Comparison of ENCODE assay signal across 8 cellular contexts in genomic region chr15:27017168-27017809, GRCh38. TPM values are rescaled to one million over a fixed set of nuclear protein-coding genes. Genes with fewer than 3 reads are reported as not detected.
DNase-seq lines count a peak whose midpoint lies in the region; FAIRE-seq and TF ChIP-seq lines count a peak whose summit lies in the region.

No MANE protein-coding gene starts in this region.

- no peak overlapping the region for H3K4me2 ChIP-seq in keratinocyte (ENCODE audit: control insufficient read depth, extremely low read depth, insufficient read depth, low read depth, low read length)

- H3K4me1 Mint-ChIP-seq in type B pancreatic cell (ENCODE audit: unreplicated experiment), result no peaks in the 10 kb centered on the region

- FAIRE-seq in keratinocyte (lab: Jason Lieb, UNC), result no peak

- no peaks in the 10 kb centered on the region for H3K79me2 ChIP-seq in keratinocyte (ENCODE audit: control insufficient read depth, insufficient read depth, low read length)

- H3K9me3 Mint-ChIP-seq in type B pancreatic cell, result no peaks in the 10 kb centered on the region

- no peaks in the 10 kb centered on the region for H3K9me1 ChIP-seq in keratinocyte (ENCODE audit: control insufficient read depth, extremely low read depth, insufficient read depth, low read length)

- dilution Hi-C loops in keratinocyte (cut with MboI; ENCODE audit: extremely low pct_ligation_motif_present, low sequenced_read_pairs), result no loop called here

- H3K9me3 ChIP-seq in keratinocyte (ENCODE audit: control insufficient read depth, low read depth, low read length), result peaks cover 1% of the 10 kb centered on the region

- no peaks in the 10 kb centered on the region for H3K4me1 ChIP-seq in keratinocyte (ENCODE audit: control insufficient read depth, extremely low read depth, insufficient read depth, low read length)

- peak; percentile 50 for DNase-seq in stimulated activated CD4-positive, alpha-beta T cell treated with anti-CD3 and anti-CD28 coated beads, Interleukin-15, amount 100 ng/mL, for 24 hours
- DNase-seq in stimulated activated CD4-positive, alpha-beta T cell treated with anti-CD3 and anti-CD28 coated beads, Interleukin-4, amount 100 ng/mL, for 24 hours, result no peak
- DNase-seq in HK-2 (ENCODE audit: unreplicated experiment) (peak; percentile 50), NCI-H82 (lab: John Stamatoyannopoulos, UW) (peak; percentile 86), astrocyte of the hippocampus (ENCODE audit: low read depth, low spot score) (peak; percentile 84), keratinocyte (ENCODE audit: low read depth, low spot score) (no peak), type B pancreatic cell (ENCODE audit: extremely low spot score, unreplicated experiment) (no peak), dedifferentiated amniotic fluid mesenchymal stem cell (ENCODE audit: extremely low spot score) (no peak)

- H2AFZ ChIP-seq in keratinocyte (ENCODE audit: control insufficient read depth, low read length), result no peak overlapping the region

- peak in 2 of 3 experiments; percentile 56 to 61 for TF ChIP-seq CTCF in keratinocyte (optimal IDR thresholded peaks at IDR 0.05 in 1 of 3, IDR thresholded peaks at IDR 0.05 in 1 of 3, conservative IDR thresholded peaks at IDR 0.05 in 1 of 3; ENCODE audit: extremely low read depth in 1 of 3, insufficient read depth in 2 of 3, low read length in 3 of 3)
- peak; percentile 91 for TF ChIP-seq CTCF in type B pancreatic cell (conservative IDR thresholded peaks at IDR 0.05)

- peaks cover 6% of the 10 kb centered on the region for H3K27me3 Mint-ChIP-seq in type B pancreatic cell

- H3K4me3 ChIP-seq in keratinocyte (ENCODE audit: control insufficient read depth in 2 of 3, extremely low read depth in 1 of 3, insufficient read depth in 2 of 3, low read depth in 1 of 3, low read length in 3 of 3), result no peak overlapping the region

- H3K27me3 ChIP-seq in keratinocyte (ENCODE audit: control insufficient read depth, extremely low read depth, insufficient read depth, low read length), result no peaks in the 10 kb centered on the region

- H3K27ac ChIP-seq in keratinocyte (ENCODE audit: control insufficient read depth, insufficient read depth, low read length), result no peak overlapping the region

- H3K36me3 Mint-ChIP-seq in type B pancreatic cell, result no peaks in the 10 kb centered on the region

- H3K36me3 ChIP-seq in keratinocyte (ENCODE audit: control insufficient read depth in 2 of 2, extremely low read depth in 1 of 2, insufficient read depth in 2 of 2, low read length in 2 of 2), result no peaks in the 10 kb centered on the region

- no peak overlapping the region for H3K9ac ChIP-seq in keratinocyte (ENCODE audit: control insufficient read depth, extremely low read depth, insufficient read depth, low read length)

- no peaks in the 10 kb centered on the region for H4K20me1 ChIP-seq in keratinocyte (ENCODE audit: control insufficient read depth, extremely low read depth, insufficient read depth, low read length)

- H3K4me3 Mint-ChIP-seq in type B pancreatic cell, result no peak overlapping the region

- H3K27ac Mint-ChIP-seq in type B pancreatic cell, result no peak overlapping the region

RNA-seq across cellular contexts. Expression of gene GABRG3, which starts 46.3 kb away (rescaled TPM):
- polyA plus RNA-seq in keratinocyte, result not detected in 3 replicates
- polyA plus RNA-seq in keratinocyte (2011; ENCODE audit: low read depth), result not detected
- not detected in 2 replicates for polyA plus RNA-seq in keratinocyte (2011; cell fraction: cytosol; rRNA removed)
- not detected in 2 replicates for polyA plus RNA-seq in keratinocyte (2011; cell fraction: nucleus; rRNA removed)
- polyA plus RNA-seq in keratinocyte (2012; ENCODE audit: low replicate concordance), result not detected in 2 replicates
- not detected in 3 replicates for polyA minus RNA-seq in keratinocyte
- not detected for polyA minus RNA-seq in keratinocyte (2011; cell fraction: cytosol; rRNA and poly(A)+ RNA removed)
- not detected in 2 replicates for polyA minus RNA-seq in keratinocyte (2011; cell fraction: nucleus; rRNA and poly(A)+ RNA removed)
- total RNA-seq in type B pancreatic cell (ENCODE audit: low replicate concordance), result 2.0 and 2.6 TPM in 2 replicates

Comparison
In these comparisons a context has a peak if more than half of its experiments do, and no peak if none do; other contexts are left out.
1. DNase-seq: peak in stimulated activated CD4-positive, alpha-beta T cell treated with anti-CD3 and anti-CD28 coated beads, Interleukin-15, amount 100 ng/mL, for 24 hours (single experiment), HK-2 (single experiment), NCI-H82 (single experiment) and astrocyte of the hippocampus (single experiment); none in stimulated activated CD4-positive, alpha-beta T cell treated with anti-CD3 and anti-CD28 coated beads, Interleukin-4, amount 100 ng/mL, for 24 hours (single experiment), keratinocyte (single experiment), type B pancreatic cell (single experiment) and dedifferentiated amniotic fluid mesenchymal stem cell (single experiment).